Comparison of ENCODE assay signal across 20 cellular contexts in genomic region chr1:38207275-38207674, GRCh38.
DNase-seq lines count a peak whose midpoint lies in the region; ATAC-seq and TF ChIP-seq lines count a peak whose summit lies in the region.
"Had no signal": no experiment of that assay in that cellular context is flagged by ENCODE, and none has a peak within 500 bp of the region (broad histone marks: within the 10 kb centered on the region; RNA-seq: fewer than 3 reads in every experiment).

No MANE protein-coding gene starts in this region.

- H3K27ac Mint-ChIP-seq in WTC11: no peak overlapping the region
- H3K27ac Mint-ChIP-seq: CD4-positive, alpha-beta memory T cell; IgD-negative memory B cell; T-helper 17 cell had no signal

- H3K36me3 ChIP-seq in HEK293 (ENCODE audit: control insufficient read depth in 2 of 2, insufficient read depth in 1 of 2, low read length in 2 of 2) (no peaks in the 10 kb centered on the region), neuronal stem cell (replicated peaks in 1 of 2; ENCODE audit: control insufficient read depth in 2 of 2, insufficient read depth in 2 of 2, low read length in 2 of 2) (no peaks in the 10 kb centered on the region), osteoblast (ENCODE audit: insufficient read depth, low read length) (no peaks in the 10 kb centered on the region)
- H3K36me3 ChIP-seq: BLaER1 treated with 17β-estradiol and CSF1 and Interleukin-3, amounts not matched to agents 10 nM and 100 nM; SJSA1 had no signal

- H3K4me3 ChIP-seq in HEK293 (ENCODE audit: low read depth, low read length) (no peak overlapping the region), neuronal stem cell (ENCODE audit: low read length in 2 of 2) (no peak overlapping the region), osteoblast (ENCODE audit: insufficient read depth, low read length) (no peak overlapping the region)
- H3K4me3 ChIP-seq: BLaER1 treated with 17β-estradiol and CSF1 and Interleukin-3, amounts not matched to agents 10 nM and 100 nM; SJSA1 had no signal

- no peak overlapping the region for H4K8ac ChIP-seq in neuronal stem cell (ENCODE audit: low read depth, low read length)

- DNase-seq in NCI-H524 (lab: John Stamatoyannopoulos, UW) (peak; percentile 20 to 65), NCI-H524 treated with DMSO at 0.1 percent for 48 hours (lab: John Stamatoyannopoulos, UW) (no peak), WTC11 (ENCODE audit: low spot score) (peak; percentile 20), neuronal stem cell (ENCODE audit: low spot score) (no peak), NCI-H2171 (lab: John Stamatoyannopoulos, UW) (no peak), osteoblast (ENCODE audit: insufficient read length, low spot score, missing footprints) (no peak)
- DNase-seq: ACHN; CD4-positive, alpha-beta memory T cell; Karpas-422; MV-4-11; NCI-H1105 treated with DMSO at 0.1 percent for 48 hours; NCI-H187; NCI-H748 treated with DMSO at 0.1 percent for 48 hours; T-helper 17 cell had no signal

- no peak overlapping the region for H2BK120ac ChIP-seq in neuronal stem cell (ENCODE audit: low read depth, low read length)

- no peak overlapping the region for H2AFZ ChIP-seq in neuronal stem cell (ENCODE audit: low read length)
- H2AFZ ChIP-seq in osteoblast (ENCODE audit: low read length): no peak overlapping the region

- no peaks in the 10 kb centered on the region for H3K36me3 Mint-ChIP-seq in WTC11
- H3K36me3 Mint-ChIP-seq: CD4-positive, alpha-beta memory T cell; IgD-negative memory B cell had no signal

- H3K4me2 ChIP-seq in neuronal stem cell (ENCODE audit: insufficient read depth, low read length, poor library complexity, severe bottlenecking) (no peak overlapping the region), osteoblast (ENCODE audit: insufficient read depth, low read length) (no peak overlapping the region)
- H3K4me2 ChIP-seq: BLaER1 treated with 17β-estradiol and CSF1 and Interleukin-3, amounts not matched to agents 10 nM and 100 nM had no signal

- H3K27ac ChIP-seq in HEK293 (ENCODE audit: extremely low read depth, low read depth, low read length) (no peak overlapping the region), neuronal stem cell (replicated peaks; ENCODE audit: low read length) (no peak overlapping the region), osteoblast (ENCODE audit: low read depth, low read length) (no peak overlapping the region)
- H3K27ac ChIP-seq: 22Rv1; BLaER1 treated with 17β-estradiol and CSF1 and Interleukin-3, amounts not matched to agents 10 nM and 100 nM; SJSA1 had no signal

- no peak overlapping the region for H2BK15ac ChIP-seq in neuronal stem cell (ENCODE audit: low read length)

- no peaks in the 10 kb centered on the region; the same call in 1 of the 2 replicates for H3K27me3 Mint-ChIP-seq in WTC11 (ENCODE audit: low read depth)
- H3K27me3 Mint-ChIP-seq: IgD-negative memory B cell had no signal

- no peaks in the 10 kb centered on the region for H4K20me1 ChIP-seq in osteoblast (ENCODE audit: insufficient read depth, low read length)
- H4K20me1 ChIP-seq: BLaER1 treated with 17β-estradiol and CSF1 and Interleukin-3, amounts not matched to agents 10 nM and 100 nM had no signal

- ATAC-seq in WTC11: peak; percentile 20
- ATAC-seq in GM21381 (IDR thresholded peaks at IDR 0.05; ENCODE audit: unreplicated experiment): no peak
- ATAC-seq: T-helper 17 cell had no signal

- H3K9me3 Mint-ChIP-seq in WTC11: no peaks in the 10 kb centered on the region

- peak overlapping the region; percentile 14 for H2BK5ac ChIP-seq in neuronal stem cell (ENCODE audit: low read length)

- H3K18ac ChIP-seq in neuronal stem cell (ENCODE audit: low read length): peak overlapping the region; percentile 74

- no peak overlapping the region for H4K91ac ChIP-seq in neuronal stem cell (ENCODE audit: low read depth, low read length, poor library complexity)

- H2BK12ac ChIP-seq in neuronal stem cell (ENCODE audit: low read length): no peak overlapping the region

- CTCF ChIA-PET in HEK293 (lab: Yijun Ruan, JAX) (no interaction called here), WTC11 (lab: Charles Lee) (interaction anchor here (0.7 to 1.7 kb wide), 3 partner anchors 159 to 292 kb away, joined by 3 to 5 read pairs (median 4); no protein-coding TSS in a partner anchor)

- POLR2A ChIA-PET in HEK293 (lab: Yijun Ruan, JAX): no interaction called here
- POLR2A ChIA-PET in WTC11 (lab: Charles Lee): no interaction called here

- peak overlapping the region; percentile 66 for H3K23ac ChIP-seq in neuronal stem cell (ENCODE audit: low read depth, low read length, poor library complexity)

- H3K9me3 ChIP-seq in HEK293 (ENCODE audit: control insufficient read depth, insufficient read depth, low read depth, low read length) (no peaks in the 10 kb centered on the region), neuronal stem cell (replicated peaks in 1 of 2; ENCODE audit: control insufficient read depth in 2 of 2, insufficient read depth in 1 of 2, low read depth in 1 of 2, low read length in 2 of 2) (no peaks in the 10 kb centered on the region), osteoblast (ENCODE audit: low read depth, low read length) (no peaks in the 10 kb centered on the region)
- H3K9me3 ChIP-seq: BLaER1 treated with 17β-estradiol and CSF1 and Interleukin-3, amounts not matched to agents 10 nM and 100 nM; SJSA1 had no signal

- H3K79me2 ChIP-seq in osteoblast (ENCODE audit: insufficient read depth, low read length): no peaks in the 10 kb centered on the region

- TF ChIP-seq CTCF in HEK293 (tag by site-specific recombination; IDR thresholded peaks at IDR 0.05) (no peak), WTC11 (IDR thresholded peaks at IDR 0.05) (no peak), osteoblast (IDR thresholded peaks at IDR 0.05; ENCODE audit: extremely low read depth, low read depth, low read length) (no peak)

- H3K79me1 ChIP-seq in neuronal stem cell (ENCODE audit: low read depth, low read length): no peaks in the 10 kb centered on the region

- H3K14ac ChIP-seq in neuronal stem cell (ENCODE audit: low read length): peak overlapping the region; percentile 64

- no peak overlapping the region for H3K9ac ChIP-seq in neuronal stem cell (ENCODE audit: low read depth, low read length, poor library complexity)
- H3K9ac ChIP-seq: BLaER1 treated with 17β-estradiol and CSF1 and Interleukin-3, amounts not matched to agents 10 nM and 100 nM had no signal

- H3K4ac ChIP-seq in neuronal stem cell (ENCODE audit: low read length): peak overlapping the region; percentile 54

- no peak overlapping the region for H3K4me3 Mint-ChIP-seq in WTC11
- H3K4me3 Mint-ChIP-seq: CD4-positive, alpha-beta memory T cell; IgD-negative memory B cell; T-helper 17 cell had no signal

- H3K4me1 ChIP-seq in HEK293 (ENCODE audit: control insufficient read depth, insufficient read depth, low read length): no peaks in the 10 kb centered on the region
- no peaks in the 10 kb centered on the region for H3K4me1 ChIP-seq in neuronal stem cell (ENCODE audit: control insufficient read depth in 2 of 2, insufficient read depth in 1 of 2, low read depth in 1 of 2, low read length in 2 of 2)
- no peaks in the 10 kb centered on the region for H3K4me1 ChIP-seq in osteoblast (ENCODE audit: insufficient read depth, low read length)
- H3K4me1 ChIP-seq: SJSA1 had no signal

- no CpG with 5 or more reads among the region's 15 CpGs for WGBS in neuronal stem cell (ENCODE audit: extremely low coverage in 2 of 2, insufficient read length in 2 of 2, insufficient replicate concordance in 1 of 2), 2 donors

- H2AK5ac ChIP-seq in neuronal stem cell (ENCODE audit: low read depth, low read length): peak overlapping the region; percentile 53

- H3K4me1 Mint-ChIP-seq in WTC11: peaks cover 4% of the 10 kb centered on the region; the same call in 1 of the 2 replicates
- H3K4me1 Mint-ChIP-seq: CD4-positive, alpha-beta memory T cell; T-helper 17 cell had no signal

- H3K27me3 ChIP-seq in neuronal stem cell (ENCODE audit: control insufficient read depth in 3 of 3, insufficient read depth in 3 of 3, low read depth in 1 of 3, low read length in 3 of 3): peaks cover 0 to 21% (median 0%) of the 10 kb centered on the region in 3 experiments
- no peaks in the 10 kb centered on the region for H3K27me3 ChIP-seq in osteoblast (ENCODE audit: insufficient read depth, low read length)
- H3K27me3 ChIP-seq: BLaER1 treated with 17β-estradiol and CSF1 and Interleukin-3, amounts not matched to agents 10 nM and 100 nM had no signal

TF ChIP-seq in HEK293, 187 proteins besides CTCF, POLR2A, EP300 and RAD21 (continues in another document):
- TF ChIP-seq ZIC2 (tag by site-specific recombination; IDR thresholded peaks at IDR 0.05) (no peak), GFI1B (tag by site-specific recombination; IDR thresholded peaks at IDR 0.05) (no peak), FEZF1 (tag by site-specific recombination; IDR thresholded peaks at IDR 0.05) (peak; percentile 42)

TF ChIP-seq in WTC11, 78 proteins besides CTCF, POLR2A, EP300 and RAD21:
- peak; percentile 26; the same call in 1 of the 2 replicates for TF ChIP-seq FOXP1 (CRISPR knock-in tag; IDR thresholded peaks at IDR 0.05; ENCODE audit: borderline replicate concordance)
- TF ChIP-seq ZNF423 (CRISPR knock-in tag; IDR thresholded peaks at IDR 0.05): peak; percentile 30; the same call in 1 of the 2 replicates
- no peak for TF ChIP-seq IRF1 (CRISPR knock-in tag; IDR thresholded peaks at IDR 0.05)

Comparison
In these comparisons a context has a peak if more than half of its experiments do, and no peak if none do; other contexts are left out.
1. DNase-seq: peak in NCI-H524 (2 of 2) and WTC11 (single experiment); none in NCI-H524 treated with DMSO at 0.1 percent for 48 hours (single experiment), neuronal stem cell (single experiment), NCI-H2171 (single experiment) and osteoblast (single experiment).